11 cellular contexts compared by ENCODE assay signal in genomic region chr2:161030260-161031063, GRCh38.
DNase-seq lines count a peak whose midpoint lies in the region; ATAC-seq and TF ChIP-seq lines count a peak whose summit lies in the region.
"Had no signal": no experiment of that assay in that cellular context is flagged by ENCODE, and none has a peak within 500 bp of the region (broad histone marks: within the 10 kb centered on the region; RNA-seq: fewer than 3 reads in every experiment).

No MANE protein-coding gene starts in this region.

- H3K4me2 ChIP-seq in smooth muscle cell: peak overlapping the region; percentile 71

- CTCF ChIA-PET in HEK293 (lab: Yijun Ruan, JAX): interaction anchor here (1.1 kb wide), 1 partner anchor 88 kb away, joined by 3 read pairs; no protein-coding TSS in a partner anchor

- H3K36me3 ChIP-seq in HEK293 (ENCODE audit: control insufficient read depth in 2 of 2, insufficient read depth in 1 of 2, low read length in 2 of 2) (no peaks in the 10 kb centered on the region), smooth muscle cell (ENCODE audit: low read depth) (no peaks in the 10 kb centered on the region)

- H4K20me1 ChIP-seq in smooth muscle cell (ENCODE audit: low read depth): no peaks in the 10 kb centered on the region

- H3K9me3 ChIP-seq in HEK293 (ENCODE audit: control insufficient read depth, insufficient read depth, low read depth, low read length): no peaks in the 10 kb centered on the region
- H3K9me3 ChIP-seq in smooth muscle cell (replicated peaks; ENCODE audit: low read depth): no peaks in the 10 kb centered on the region

- H3K4me1 ChIP-seq in HEK293 (ENCODE audit: control insufficient read depth, insufficient read depth, low read length) (no peaks in the 10 kb centered on the region), foreskin keratinocyte (peaks cover 10% of the 10 kb centered on the region), smooth muscle cell (ENCODE audit: low read depth) (peaks cover 5% of the 10 kb centered on the region)

- peak; percentile 98 for ATAC-seq in SK-N-SH treated with all-trans-retinoic acid at 6 μM for 48 hours
- ATAC-seq in foreskin keratinocyte: peak; percentile 99
- no peak for ATAC-seq in GM21786 (IDR thresholded peaks at IDR 0.05; ENCODE audit: unreplicated experiment)
- no peak for ATAC-seq in GM19455 (IDR thresholded peaks at IDR 0.05; ENCODE audit: unreplicated experiment)

- H2AFZ ChIP-seq in smooth muscle cell (ENCODE audit: low read depth): no peak overlapping the region

- peaks cover 34% of the 10 kb centered on the region for H3F3A ChIP-seq in smooth muscle cell (ENCODE audit: low read depth)

- POLR2A ChIA-PET in HEK293 (lab: Yijun Ruan, JAX): no interaction called here

- DNase-seq in foreskin keratinocyte: peak; percentile 98 to 99
- no peak for DNase-seq in smooth muscle cell (lab: John Stamatoyannopoulos, UW; ENCODE audit: unreplicated experiment)
- no peak for DNase-seq in NCI-H1930 (lab: John Stamatoyannopoulos, UW)
- DNase-seq in NCI-H187 (lab: John Stamatoyannopoulos, UW): no peak
- DNase-seq: activated T-cell treated with anti-CD3 and anti-CD28 coated beads, Interleukin-2, amount 50 U/mL, for 1 hour; nucleus accumbens had no signal

- H3K27ac ChIP-seq in HEK293 (ENCODE audit: extremely low read depth, low read depth, low read length) (no peak overlapping the region), foreskin keratinocyte (peak overlapping the region; percentile 58), smooth muscle cell (ENCODE audit: low read depth) (peak overlapping the region; percentile 97)
- H3K27ac ChIP-seq: SK-N-MC had no signal

- H3K4me3 ChIP-seq in HEK293 (ENCODE audit: low read depth, low read length) (no peak overlapping the region), smooth muscle cell (no peak overlapping the region)
- H3K4me3 ChIP-seq: SK-N-MC had no signal

- no peak for TF ChIP-seq CTCF in HEK293 (tag by site-specific recombination; IDR thresholded peaks at IDR 0.05)
- no peak for TF ChIP-seq CTCF in foreskin keratinocyte (conservative IDR thresholded peaks at IDR 0.05)
- TF ChIP-seq CTCF in smooth muscle cell (IDR thresholded peaks at IDR 0.05; ENCODE audit: borderline replicate concordance, insufficient read depth, poor library complexity, severe bottlenecking): no peak

- H3K9ac ChIP-seq in smooth muscle cell (ENCODE audit: low read depth): peak overlapping the region; percentile 76

- WGBS in smooth muscle cell (ENCODE audit: low lambda C conversion rate): 2% methylated on average over 3 of the region's 3 CpGs

- no peaks in the 10 kb centered on the region for H3K79me2 ChIP-seq in smooth muscle cell (ENCODE audit: low read depth)

- H3K27me3 ChIP-seq in foreskin keratinocyte (no peaks in the 10 kb centered on the region), smooth muscle cell (ENCODE audit: low read depth) (no peaks in the 10 kb centered on the region)

TF ChIP-seq in HEK293, 187 proteins besides CTCF, POLR2A, EP300 and RAD21:
- no peak for TF ChIP-seq ZNF140 (tag by site-specific recombination; IDR thresholded peaks at IDR 0.05)
- no peak for TF ChIP-seq ZNF350 (tag by site-specific recombination; IDR thresholded peaks at IDR 0.05)
- TF ChIP-seq ZBTB17 (tag by site-specific recombination; IDR thresholded peaks at IDR 0.05): 0 out of 2 replicates have a peak, but pooled peaks have one; percentile 19
- TF ChIP-seq ZBTB48 (tag by site-specific recombination; IDR thresholded peaks at IDR 0.05): no peak

TF ChIP-seq in SK-N-SH treated with all-trans-retinoic acid at 6 μM for 48 hours, 23 proteins besides CTCF, POLR2A, EP300 and RAD21:
- TF ChIP-seq TCF4 (CRISPR knock-in tag; IDR thresholded peaks at IDR 0.05; ENCODE audit: borderline replicate concordance) (no peak), ISL1 (CRISPR knock-in tag; IDR thresholded peaks at IDR 0.05) (0 out of 2 replicates have a peak, but pooled peaks have one; percentile 15), CSDC2 (CRISPR knock-in tag; IDR thresholded peaks at IDR 0.05) (no peak)
- TF ChIP-seq, protein P1, sequence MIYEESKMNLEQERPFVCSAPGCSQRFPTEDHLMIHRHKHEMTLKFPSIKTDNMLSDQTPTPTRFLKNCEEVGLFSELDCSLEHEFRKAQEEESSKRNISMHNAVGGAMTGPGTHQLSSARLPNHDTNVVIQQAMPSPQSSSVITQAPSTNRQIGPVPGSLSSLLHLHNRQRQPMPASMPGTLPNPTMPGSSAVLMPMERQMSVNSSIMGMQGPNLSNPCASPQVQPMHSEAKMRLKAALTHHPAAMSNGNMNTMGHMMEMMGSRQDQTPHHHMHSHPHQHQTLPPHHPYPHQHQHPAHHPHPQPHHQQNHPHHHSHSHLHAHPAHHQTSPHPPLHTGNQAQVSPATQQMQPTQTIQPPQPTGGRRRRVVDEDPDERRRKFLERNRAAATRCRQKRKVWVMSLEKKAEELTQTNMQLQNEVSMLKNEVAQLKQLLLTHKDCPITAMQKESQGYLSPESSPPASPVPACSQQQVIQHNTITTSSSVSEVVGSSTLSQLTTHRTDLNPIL (CRISPR knock-in tag; IDR thresholded peaks at IDR 0.05; ENCODE audit: low read depth): no peak
TF ChIP-seq in SK-N-SH treated with all-trans-retinoic acid at 6 μM for 48 hours: peak in this region for 1.

Comparison
In these comparisons a context has a peak if more than half of its experiments do, and no peak if none do; other contexts are left out.
1. ATAC-seq: peak in SK-N-SH treated with all-trans-retinoic acid at 6 μM for 48 hours (single experiment) and foreskin keratinocyte (single experiment); none in GM21786 (single experiment) and GM19455 (single experiment).
2. DNase-seq: peak in foreskin keratinocyte (2 of 2); none in smooth muscle cell (single experiment), NCI-H1930 (0 of 2) and NCI-H187 (0 of 2).